Comparison of ENCODE assay signal across 20 cellular contexts in genomic region chr1:225520587-225521227, GRCh38.
"Had no signal": no experiment of that assay in that cellular context is flagged by ENCODE, and none has a peak within 500 bp of the region (broad histone marks: within the 10 kb centered on the region; RNA-seq: fewer than 3 reads in every experiment).

No MANE protein-coding gene starts in this region.

- H3K27ac ChIP-seq: heart left ventricle, WERI-Rb-1 had no signal

- H3K27me3 ChIP-seq: heart left ventricle had no signal

- H3K36me3 Mint-ChIP-seq: activated naive CD4-positive, alpha-beta T cell treated with anti-CD3 and anti-CD28 coated beads, Interleukin-2, amount 50 U/mL, for 24 hours had no signal

- FAIRE-seq: endometrium, islet of Langerhans, TTC549 had no signal

- H3K4me1 Mint-ChIP-seq: activated naive CD4-positive, alpha-beta T cell treated with anti-CD3 and anti-CD28 coated beads, Interleukin-2, amount 50 U/mL, for 24 hours; memory B cell had no signal

- DNase-seq: activated CD4-positive, alpha-beta T cell treated with anti-CD3 and anti-CD28 coated beads for 1 hour; activated CD4-positive, alpha-beta T cell treated with anti-CD3 and anti-CD28 coated beads, Interleukin-2, amount 50 U/mL, for 1 hour; activated CD8-positive, alpha-beta T cell treated with anti-CD3 and anti-CD28 coated beads, Interleukin-2, amount 10 ng/mL, durations not matched to agents 7 days and 5 days; activated gamma-delta T cell treated with Interleukin-2 at 50 U/mL for 16 hours; activated T-cell treated with anti-CD3 and anti-CD28 coated beads, Interleukin-2, amount 50 U/mL, for 1 hour; anterior cingulate cortex; effector CD4-positive, alpha-beta T cell; heart left ventricle; mucosa of descending colon; retina; stimulated activated CD4-positive, alpha-beta T cell treated with anti-CD3 and anti-CD28 coated beads, Interleukin-4, amount 100 ng/mL, for 4 hours; stimulated activated naive CD8-positive, alpha-beta T cell treated with anti-CD3 and anti-CD28 coated beads, Interleukin-15, Interleukin-2, amounts not matched to agents 100 U/mL and 50 U/mL, for 24 hours; WERI-Rb-1 had no signal

- H3K27me3 Mint-ChIP-seq: brain; dendritic cell treated with granulocyte-macrophage colony-stimulating factor and Interleukin-4, amounts not matched to agents 40 ng/mL and 50 ng/mL, for 4 days had no signal

- H3K27ac Mint-ChIP-seq: activated CD8-positive, alpha-beta T cell treated with anti-CD3 and anti-CD28 coated beads, Interleukin-2, amount 10 ng/mL, durations not matched to agents 7 days and 5 days; activated naive CD4-positive, alpha-beta T cell treated with anti-CD3 and anti-CD28 coated beads, Interleukin-2, amount 50 U/mL, for 24 hours; dendritic cell treated with granulocyte-macrophage colony-stimulating factor and Interleukin-4, amounts not matched to agents 40 ng/mL and 50 ng/mL, for 4 days; memory B cell had no signal

- ATAC-seq: activated CD8-positive, alpha-beta T cell treated with anti-CD3 and anti-CD28 coated beads, Interleukin-2, amount 10 ng/mL, durations not matched to agents 7 days and 5 days; heart left ventricle; mucosa of descending colon; stimulated activated naive CD8-positive, alpha-beta T cell treated with anti-CD3 and anti-CD28 coated beads, Interleukin-15, Interleukin-2, amounts not matched to agents 100 U/mL and 50 U/mL, for 24 hours had no signal

- H3K9me3 Mint-ChIP-seq: activated naive CD4-positive, alpha-beta T cell treated with anti-CD3 and anti-CD28 coated beads, Interleukin-2, amount 50 U/mL, for 24 hours; dendritic cell treated with granulocyte-macrophage colony-stimulating factor and Interleukin-4, amounts not matched to agents 40 ng/mL and 50 ng/mL, for 4 days; memory B cell had no signal

- H3K9me3 ChIP-seq: heart left ventricle, mucosa of descending colon had no signal

- H3K4me3 ChIP-seq: heart left ventricle, mucosa of descending colon had no signal

- H3K4me3 Mint-ChIP-seq: activated CD8-positive, alpha-beta T cell treated with anti-CD3 and anti-CD28 coated beads, Interleukin-2, amount 10 ng/mL, durations not matched to agents 7 days and 5 days; activated naive CD4-positive, alpha-beta T cell treated with anti-CD3 and anti-CD28 coated beads, Interleukin-2, amount 50 U/mL, for 24 hours; brain; dendritic cell treated with granulocyte-macrophage colony-stimulating factor and Interleukin-4, amounts not matched to agents 40 ng/mL and 50 ng/mL, for 4 days; memory B cell had no signal
